ENCODE assay signal across 12 cellular contexts in genomic region chr5:78927657-78928282, GRCh38. TPM values are rescaled to one million over a fixed set of nuclear protein-coding genes. Genes with fewer than 3 reads are reported as not detected.
DNase-seq lines count a peak whose midpoint lies in the region; ATAC-seq and TF ChIP-seq lines count a peak whose summit lies in the region.
"Had no signal": no experiment of that assay in that cellular context is flagged by ENCODE, and none has a peak within 500 bp of the region (broad histone marks: within the 10 kb centered on the region; RNA-seq: fewer than 3 reads in every experiment).

No MANE protein-coding gene starts in this region.

- no peak overlapping the region for H3K18ac ChIP-seq in H9 (ENCODE audit: insufficient read length, low read depth, low read length)

- H3K4ac ChIP-seq in H9 (ENCODE audit: low read depth, low read length) = no peak overlapping the region

- no peaks in the 10 kb centered on the region; a peak in 1 of 7 replicates for H3K36me3 Mint-ChIP-seq in H9 (ENCODE audit: insufficient read depth in 1 of 3, low read depth in 3 of 3)

- H2BK120ac ChIP-seq in H9 (ENCODE audit: low read depth, low read length, poor library complexity, severe bottlenecking) = no peak overlapping the region

- H2BK15ac ChIP-seq in H9 (ENCODE audit: low read depth, low read length) = no peak overlapping the region

- H4K91ac ChIP-seq in H9 (ENCODE audit: insufficient read length, low read depth, low read length) = no peak overlapping the region

- no peaks in the 10 kb centered on the region for H4K20me1 ChIP-seq in H9 (ENCODE audit: control insufficient read depth, insufficient read depth, insufficient read length)

- H2BK12ac ChIP-seq in H9 (ENCODE audit: insufficient read length, low read depth, low read length) = no peak overlapping the region

- H3K56ac ChIP-seq in H9 (ENCODE audit: insufficient read length, low read depth, low read length) = no peak overlapping the region

- no peak overlapping the region for H3K9ac ChIP-seq in H9 (ENCODE audit: extremely low read depth, insufficient read length, low read length)

- no peaks in the 10 kb centered on the region for H3K27me3 Mint-ChIP-seq in H9 (ENCODE audit: low read depth)

- no peak overlapping the region for H4K8ac ChIP-seq in H9 (replicated peaks; ENCODE audit: insufficient read length, low read depth, low read length)

- H3K79me2 ChIP-seq in H9 (ENCODE audit: insufficient read depth, low read length) = no peaks in the 10 kb centered on the region

- in situ Hi-C loops in GM13977 (cut with MboI; ENCODE audit: low pct_unique_long_range_greater_than_20kb, low sequenced_read_pairs, unreplicated experiment) = no loop called here

- no peak overlapping the region for H3K23ac ChIP-seq in H9 (ENCODE audit: insufficient read length, low read depth, low read length)

- peak overlapping the region; percentile 36 to 99 (median 89); a peak in 6 of 7 replicates for H3K27ac Mint-ChIP-seq in H9

- H3K14ac ChIP-seq in H9 (ENCODE audit: insufficient read depth, low read length) = no peak overlapping the region

- H3K27me3 ChIP-seq in H9 (ENCODE audit: insufficient read depth, low read length) = no peaks in the 10 kb centered on the region

- TF ChIP-seq CTCF in H9 (conservative IDR thresholded peaks at IDR 0.05) (no peak), fibroblast of the aortic adventitia (IDR thresholded peaks at IDR 0.05; ENCODE audit: insufficient read depth, low read length) (no peak), GM13977 (IDR thresholded peaks at IDR 0.05; ENCODE audit: extremely low read depth, insufficient read depth, missing control alignments) (no peak)

- H3K4me2 ChIP-seq in H9 (ENCODE audit: insufficient read depth, insufficient read length, low read length) = peak overlapping the region; percentile 4

- no peak overlapping the region for H2BK20ac ChIP-seq in H9 (ENCODE audit: low read depth, low read length, poor library complexity, severe bottlenecking)

- peaks cover 36 to 58% of the 10 kb centered on the region in 2 experiments for H3K4me1 Mint-ChIP-seq in H9

- no peaks in the 10 kb centered on the region for H3K9me3 Mint-ChIP-seq in H9

- no peaks in the 10 kb centered on the region for H3K9me3 ChIP-seq in H9 (ENCODE audit: control insufficient read depth, low read depth, low read length)

- WGBS in H9 (ENCODE audit: extremely low coverage, insufficient read length, low lambda C conversion rate) = no CpG with 5 or more reads among the region's 3 CpGs

- H3T11ph ChIP-seq in H9 (ENCODE audit: low read length) = no peak overlapping the region

- H3K27ac ChIP-seq in H9 (ENCODE audit: insufficient read length, low read depth, low read length) = no peak overlapping the region
- H3K27ac ChIP-seq: HL-60 had no signal

- H4K5ac ChIP-seq in H9 (ENCODE audit: insufficient read length, low read depth, low read length) = no peak overlapping the region

- H3K4me3 Mint-ChIP-seq in H9 = no peak overlapping the region

- H2AFZ ChIP-seq in H9 (ENCODE audit: low read length) = no peak overlapping the region

- DNase-seq in H9 (peak; percentile 65), SK-N-DZ (ENCODE audit: low spot score) (peak; percentile 33), fibroblast of the aortic adventitia (ENCODE audit: low read depth) (peak; percentile 88), renal cortical epithelial cell (ENCODE audit: low read depth) (peak; percentile 77), HK-2 (ENCODE audit: unreplicated experiment) (no peak), GM13977 (ENCODE audit: low spot score) (no peak)
- DNase-seq: activated CD8-positive, alpha-beta memory T cell treated with anti-CD3 and anti-CD28 coated beads, Interleukin-2, amount 50 U/mL, for 4 hours; cerebellar nuclear complex; hippocampal formation; stimulated activated CD4-positive, alpha-beta T cell treated with anti-CD3 and anti-CD28 coated beads, Interleukin-4, amount 100 ng/mL, for 4 hours had no signal

- H3K4me1 ChIP-seq in H9 (ENCODE audit: insufficient read depth, low read length) = peaks cover 7% of the 10 kb centered on the region

- no peak for ATAC-seq in GM19023 (IDR thresholded peaks at IDR 0.05; ENCODE audit: unreplicated experiment)

- H3K79me1 ChIP-seq in H9 (ENCODE audit: insufficient read depth, low read depth, low read length, poor library complexity, severe bottlenecking) = no peaks in the 10 kb centered on the region

- H2BK5ac ChIP-seq in H9 (ENCODE audit: insufficient read length, low read length) = no peak overlapping the region

- no peaks in the 10 kb centered on the region for H3K23me2 ChIP-seq in H9 (ENCODE audit: insufficient read length, low read depth, low read length, poor library complexity, severe bottlenecking)

- H3K4me3 ChIP-seq in fibroblast of the aortic adventitia (ENCODE audit: low read depth, low read length) = no peak overlapping the region

- no peak overlapping the region for H2AK5ac ChIP-seq in H9 (ENCODE audit: insufficient read length, low read length)

RNA-seq across cellular contexts. Expression of gene ARSB, which starts 57.3 kb away (rescaled TPM):
- total RNA-seq in H9 (2021) (11.4 and 12.0 TPM in 2 replicates), fibroblast of the aortic adventitia (ENCODE audit: low replicate concordance) (21.3 and 32.7 TPM in 2 replicates), renal cortical epithelial cell (15.1 and 19.5 TPM in 2 replicates)
- polyA plus RNA-seq in SK-N-DZ (2014; cell fraction: cytosol; rRNA removed) = 7.9 and 10.4 TPM in 2 replicates
- 3.3 and 3.5 TPM in 2 replicates for polyA plus RNA-seq in SK-N-DZ (2014; cell fraction: nucleus; rRNA removed)

Comparison
In these comparisons a context has a peak if more than half of its experiments do, and no peak if none do; other contexts are left out.
1. DNase-seq: peak in H9 (single experiment), SK-N-DZ (single experiment), fibroblast of the aortic adventitia (single experiment) and renal cortical epithelial cell (single experiment); none in HK-2 (single experiment) and GM13977 (single experiment).